1 cellular context compared by ENCODE assay signal in genomic region chr4:145182212-145182611, GRCh38.
TF ChIP-seq lines count a peak whose summit lies in the region.

No MANE protein-coding gene starts in this region.

TF ChIP-seq in SK-N-SH, 30 proteins besides CTCF, POLR2A, EP300 and RAD21 (continued from another document):
- TF ChIP-seq USF1 (IDR thresholded peaks at IDR 0.05; ENCODE audit: borderline replicate concordance, low read depth) (no peak), IRF3 (IDR thresholded peaks at IDR 0.05; ENCODE audit: low read depth, low read length) (no peak), YY1 (IDR thresholded peaks at IDR 0.05; ENCODE audit: low read depth) (no peak), NFIC (IDR thresholded peaks at IDR 0.05; ENCODE audit: borderline replicate concordance) (no peak), FOXM1 (IDR thresholded peaks at IDR 0.05; ENCODE audit: low read depth) (no peak), EZH2phosphoT487 (IDR thresholded peaks at IDR 0.05; ENCODE audit: borderline replicate concordance, low read depth) (no peak), TAF1 (IDR thresholded peaks at IDR 0.05; ENCODE audit: borderline replicate concordance, low read depth, low read length) (no peak), FOSL2 (IDR thresholded peaks at IDR 0.05; ENCODE audit: borderline replicate concordance, low read depth) (no peak), JUND (IDR thresholded peaks at IDR 0.05) (no peak), GABPA (IDR thresholded peaks at IDR 0.05; ENCODE audit: low read depth) (no peak), POLR2AphosphoS5 (IDR thresholded peaks at IDR 0.05; ENCODE audit: low read depth, low read length) (no peak), TEAD4 (IDR thresholded peaks at IDR 0.05; ENCODE audit: borderline replicate concordance, insufficient read depth) (no peak), RCOR1 (IDR thresholded peaks at IDR 0.05; ENCODE audit: low read length) (no peak), SIN3A (IDR thresholded peaks at IDR 0.05; ENCODE audit: borderline replicate concordance, low read depth, low read length) (no peak), ELF1 (IDR thresholded peaks at IDR 0.05) (no peak)
